Comparison of ENCODE assay signal across 27 cellular contexts in genomic region chr5:146484714-146485391, GRCh38. TPM values are rescaled to one million over a fixed set of nuclear protein-coding genes. Genes with fewer than 3 reads are reported as not detected.
DNase-seq lines count a peak whose midpoint lies in the region; ATAC-seq, FAIRE-seq and TF ChIP-seq lines count a peak whose summit lies in the region.
"Had no signal": no experiment of that assay in that cellular context is flagged by ENCODE, and none has a peak within 500 bp of the region (broad histone marks: within the 10 kb centered on the region; RNA-seq: fewer than 3 reads in every experiment).

No MANE protein-coding gene starts in this region.

- H3K4me3 ChIP-seq in right atrium auricular region: no peak overlapping the region
- H3K4me3 ChIP-seq: PC-9 had no signal

- intact Hi-C loops in Right ventricle myocardium inferior (cut with DNase I): no loop called here
- intact Hi-C loops in left colon (cut with DNase I, micrococcal nuclease): no loop called here

- peak; percentile 42 for ATAC-seq in Right ventricle myocardium inferior
- ATAC-seq in left colon: peak; percentile 34
- ATAC-seq: CD8-positive, alpha-beta T cell had no signal

- H3K27ac ChIP-seq in right atrium auricular region (peak overlapping the region in 1 of 2 donors; percentile 1), VCaP (peak overlapping the region; percentile 35; the same call in 1 of the 2 replicates)
- H3K27ac ChIP-seq: C4-2B, PC-9 had no signal

- TF ChIP-seq POLR2A in H54 (IDR thresholded peaks at IDR 0.05; ENCODE audit: low read depth, low read length): no peak

- peaks cover 43% of the 10 kb centered on the region for H3K36me3 ChIP-seq in right atrium auricular region

- H3K9me3 ChIP-seq in right atrium auricular region: no peaks in the 10 kb centered on the region
- H3K9me3 ChIP-seq: Caco-2 had no signal

- no peaks in the 10 kb centered on the region for H3K27me3 ChIP-seq in right atrium auricular region

- peak; percentile 78 for FAIRE-seq in H54 (lab: Jason Lieb, UNC)
- FAIRE-seq: GM12892, GM19239 had no signal

- no peaks in the 10 kb centered on the region for H3K4me1 ChIP-seq in right atrium auricular region
- H3K4me1 ChIP-seq: Caco-2 had no signal

- TF ChIP-seq CTCF in right atrium auricular region (IDR thresholded peaks at IDR 0.05) (no peak), VCaP (conservative IDR thresholded peaks at IDR 0.05) (no peak)

- DNase-seq in Right ventricle myocardium inferior (ENCODE audit: missing footprints) (no peak), right atrium auricular region (ENCODE audit: low spot score) (no peak), H54 (ENCODE audit: insufficient read length, low spot score) (no peak), left colon (no peak), HuH-7 (ENCODE audit: low spot score) (no peak), epidermal melanocyte (ENCODE audit: insufficient read length, low spot score) (no peak)
- DNase-seq: Caco-2; CD8-positive, alpha-beta T cell; DMS153; DND-41; NCI-H1048; NCI-H1417; NCI-H1694; NCI-H2029 treated with DMSO at 0.1 percent for 48 hours; NCI-H2227 treated with DMSO at 0.1 percent for 48 hours; NCI-H526 treated with DMSO at 0.1 percent for 48 hours; PC-9; SHP77 had no signal

RNA-seq across cellular contexts. Expression of gene GPR151, which starts 31.1 kb away (rescaled TPM):
- total RNA-seq in Right ventricle myocardium inferior (not detected), right atrium auricular region (not detected), left colon (not detected)
- total RNA-seq: B cell; Caco-2; CD8-positive, alpha-beta T cell; H4; NCI-H460; PC-9; RPMI7951; SK-MEL-5 had no signal

RNA-seq across cellular contexts. Expression of gene TCERG1, which starts 37.7 kb away (rescaled TPM):
- total RNA-seq in Right ventricle myocardium inferior: 16.4 TPM
- 10 to 100 TPM; 19.1 to 20.5 TPM for total RNA-seq in right atrium auricular region
- total RNA-seq in left colon: 10 to 100 TPM; 46.0 to 54.1 TPM
